ENCODE assay signal across 1 cellular context in genomic region chr16:81480856-81481821, GRCh38.
TF ChIP-seq lines count a peak whose summit lies in the region.

No MANE protein-coding gene starts in this region.

TF ChIP-seq in K562, 482 proteins besides CTCF, POLR2A, EP300 and RAD21 (continued from another document and continues in another):
- TF ChIP-seq BDP1 (IDR thresholded peaks at IDR 0.05; ENCODE audit: insufficient read depth, insufficient read length), result no peak
- TF ChIP-seq ZNF444 (CRISPR knock-in tag; IDR thresholded peaks at IDR 0.05), result peak; percentile 74; the same call in 1 of the 2 replicates
- TF ChIP-seq RBM14 (IDR thresholded peaks at IDR 0.05; ENCODE audit: borderline replicate concordance, insufficient read depth, low read depth, low read length), result no peak
- no peak for TF ChIP-seq HCFC1 (IDR thresholded peaks at IDR 0.05; ENCODE audit: low read depth, low read length)
- TF ChIP-seq MYNN (IDR thresholded peaks at IDR 0.05), result peak; percentile 95
- no peak for TF ChIP-seq MYNN (CRISPR knock-in tag; IDR thresholded peaks at IDR 0.05)
- no peak for TF ChIP-seq IRF1 (CRISPR knock-in tag; IDR thresholded peaks at IDR 0.05; ENCODE audit: borderline replicate concordance)
- no peak for TF ChIP-seq MXI1 (IDR thresholded peaks at IDR 0.05; ENCODE audit: low read depth, low read length)
- TF ChIP-seq HMGN3 (IDR thresholded peaks at IDR 0.05; ENCODE audit: borderline replicate concordance, extremely low read depth, insufficient read length, low read depth, low read length), result no peak
- TF ChIP-seq SMAD1 (IDR thresholded peaks at IDR 0.05; ENCODE audit: low read depth, low read length, partially characterized antibody), result no peak
- TF ChIP-seq POLR2H (tag; IDR thresholded peaks at IDR 0.05; ENCODE audit: low read depth), result no peak
- no peak for TF ChIP-seq RBM25 (IDR thresholded peaks at IDR 0.05; ENCODE audit: low read depth, low read length, severe bottlenecking)
- no peak; the same call in none of the 2 replicates for TF ChIP-seq NCOA1 (IDR thresholded peaks at IDR 0.05; ENCODE audit: low read depth)
- TF ChIP-seq RFX7 (CRISPR knock-in tag; IDR thresholded peaks at IDR 0.05), result no peak
- peak; percentile 91 for TF ChIP-seq EGR1 (conservative IDR thresholded peaks at IDR 0.05)
- no peak for TF ChIP-seq UBTF (IDR thresholded peaks at IDR 0.05; ENCODE audit: borderline replicate concordance in 1 of 2, low read depth in 2 of 2, low read length in 2 of 2)
- no peak for TF ChIP-seq SMC3 (conservative IDR thresholded peaks at IDR 0.05; ENCODE audit: insufficient read depth, low read depth, low read length)
- no peak for TF ChIP-seq ZNF780A (CRISPR knock-in tag; IDR thresholded peaks at IDR 0.05)
- no peak for TF ChIP-seq FIP1L1 (IDR thresholded peaks at IDR 0.05; ENCODE audit: low read depth, low read length, poor library complexity, severe bottlenecking)
- TF ChIP-seq RFX5 (IDR thresholded peaks at IDR 0.05; ENCODE audit: low read depth, low read length), result no peak
- no peak for TF ChIP-seq FOXP4 (CRISPR knock-in tag; IDR thresholded peaks at IDR 0.05; ENCODE audit: borderline replicate concordance)
- TF ChIP-seq ZNF217 (CRISPR knock-in tag; IDR thresholded peaks at IDR 0.05), result no peak
- TF ChIP-seq CCNT2 (IDR thresholded peaks at IDR 0.05; ENCODE audit: borderline replicate concordance, extremely low read depth, insufficient read length, low read depth, low read length), result peak; percentile 47
- TF ChIP-seq PATZ1 (CRISPR knock-in tag; IDR thresholded peaks at IDR 0.05; ENCODE audit: borderline replicate concordance), result no peak
- no peak for TF ChIP-seq ZNF785 (CRISPR knock-in tag; IDR thresholded peaks at IDR 0.05)
- TF ChIP-seq, protein P1, sequence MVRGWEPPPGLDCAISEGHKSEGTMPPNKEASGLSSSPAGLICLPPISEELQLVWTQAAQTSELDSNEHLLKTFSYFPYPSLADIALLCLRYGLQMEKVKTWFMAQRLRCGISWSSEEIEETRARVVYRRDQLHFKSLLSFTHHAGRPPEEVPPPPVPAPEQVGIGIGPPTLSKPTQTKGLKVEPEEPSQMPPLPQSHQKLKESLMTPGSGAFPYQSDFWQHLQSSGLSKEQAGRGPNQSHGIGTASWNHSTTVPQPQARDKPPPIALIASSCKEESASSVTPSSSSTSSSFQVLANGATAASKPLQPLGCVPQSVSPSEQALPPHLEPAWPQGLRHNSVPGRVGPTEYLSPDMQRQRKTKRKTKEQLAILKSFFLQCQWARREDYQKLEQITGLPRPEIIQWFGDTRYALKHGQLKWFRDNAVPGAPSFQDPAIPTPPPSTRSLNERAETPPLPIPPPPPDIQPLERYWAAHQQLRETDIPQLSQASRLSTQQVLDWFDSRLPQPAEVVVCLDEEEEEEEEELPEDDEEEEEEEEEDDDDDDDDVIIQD (CRISPR knock-in tag; IDR thresholded peaks at IDR 0.05), result no peak
- TF ChIP-seq, protein P2, sequence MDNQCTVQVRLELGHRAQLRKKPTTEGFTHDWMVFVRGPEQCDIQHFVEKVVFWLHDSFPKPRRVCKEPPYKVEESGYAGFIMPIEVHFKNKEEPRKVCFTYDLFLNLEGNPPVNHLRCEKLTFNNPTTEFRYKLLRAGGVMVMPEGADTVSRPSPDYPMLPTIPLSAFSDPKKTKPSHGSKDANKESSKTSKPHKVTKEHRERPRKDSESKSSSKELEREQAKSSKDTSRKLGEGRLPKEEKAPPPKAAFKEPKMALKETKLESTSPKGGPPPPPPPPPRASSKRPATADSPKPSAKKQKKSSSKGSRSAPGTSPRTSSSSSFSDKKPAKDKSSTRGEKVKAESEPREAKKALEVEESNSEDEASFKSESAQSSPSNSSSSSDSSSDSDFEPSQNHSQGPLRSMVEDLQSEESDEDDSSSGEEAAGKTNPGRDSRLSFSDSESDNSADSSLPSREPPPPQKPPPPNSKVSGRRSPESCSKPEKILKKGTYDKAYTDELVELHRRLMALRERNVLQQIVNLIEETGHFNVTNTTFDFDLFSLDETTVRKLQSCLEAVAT (IDR thresholded peaks at IDR 0.05), result no peak
- no peak for TF ChIP-seq FOXP1 (CRISPR knock-in tag; IDR thresholded peaks at IDR 0.05)
- no peak; the same call in 1 of the 2 replicates for TF ChIP-seq NFE2 (IDR thresholded peaks at IDR 0.05; ENCODE audit: low read depth)
- peak in 1 of 2 experiments; percentile 59; a peak in 2 of 4 replicates for TF ChIP-seq FOXA3 (CRISPR knock-in tag; conservative IDR thresholded peaks at IDR 0.05 in 1 of 2, IDR thresholded peaks at IDR 0.05 in 1 of 2)
- no peak for TF ChIP-seq ZNF3 (CRISPR knock-in tag; IDR thresholded peaks at IDR 0.05)
- no peak for TF ChIP-seq PHB2 (IDR thresholded peaks at IDR 0.05; ENCODE audit: low read depth)
- TF ChIP-seq NBN (IDR thresholded peaks at IDR 0.05; ENCODE audit: low read depth), result peak; percentile 64; the same call in 1 of the 2 replicates
- TF ChIP-seq ZNF253 (CRISPR knock-in tag; conservative IDR thresholded peaks at IDR 0.05), result no peak
- no peak for TF ChIP-seq U2AF2 (optimal IDR thresholded peaks at IDR 0.05; ENCODE audit: low read depth, low read length)
- peak; percentile 63 for TF ChIP-seq TCF3 (CRISPR knock-in tag; IDR thresholded peaks at IDR 0.05)
- no peak for TF ChIP-seq FOXM1 (IDR thresholded peaks at IDR 0.05; ENCODE audit: low read depth)
- TF ChIP-seq FOXM1 (CRISPR knock-in tag; IDR thresholded peaks at IDR 0.05; ENCODE audit: low read depth), result no peak
- no peak for TF ChIP-seq ZBTB1 (CRISPR knock-in tag; IDR thresholded peaks at IDR 0.05; ENCODE audit: borderline replicate concordance, low read depth)
- no peak for TF ChIP-seq ZNF75A (CRISPR knock-in tag; IDR thresholded peaks at IDR 0.05)
- TF ChIP-seq POLR2AphosphoS2 (IDR thresholded peaks at IDR 0.05; ENCODE audit: low read length), result no peak
- peak; percentile 39; the same call in 1 of the 2 replicates for TF ChIP-seq L3MBTL2 (IDR thresholded peaks at IDR 0.05)
- peak; percentile 50; the same call in 1 of the 2 replicates for TF ChIP-seq MTA1 (IDR thresholded peaks at IDR 0.05; ENCODE audit: borderline replicate concordance)
- no peak for TF ChIP-seq PHF20 (IDR thresholded peaks at IDR 0.05; ENCODE audit: partially characterized antibody)
- peak; percentile 61 to 70; a peak in 3 of 4 replicates for TF ChIP-seq NRF1 (conservative IDR thresholded peaks at IDR 0.05 in 1 of 2, IDR thresholded peaks at IDR 0.05 in 1 of 2)
- TF ChIP-seq, protein P3, sequence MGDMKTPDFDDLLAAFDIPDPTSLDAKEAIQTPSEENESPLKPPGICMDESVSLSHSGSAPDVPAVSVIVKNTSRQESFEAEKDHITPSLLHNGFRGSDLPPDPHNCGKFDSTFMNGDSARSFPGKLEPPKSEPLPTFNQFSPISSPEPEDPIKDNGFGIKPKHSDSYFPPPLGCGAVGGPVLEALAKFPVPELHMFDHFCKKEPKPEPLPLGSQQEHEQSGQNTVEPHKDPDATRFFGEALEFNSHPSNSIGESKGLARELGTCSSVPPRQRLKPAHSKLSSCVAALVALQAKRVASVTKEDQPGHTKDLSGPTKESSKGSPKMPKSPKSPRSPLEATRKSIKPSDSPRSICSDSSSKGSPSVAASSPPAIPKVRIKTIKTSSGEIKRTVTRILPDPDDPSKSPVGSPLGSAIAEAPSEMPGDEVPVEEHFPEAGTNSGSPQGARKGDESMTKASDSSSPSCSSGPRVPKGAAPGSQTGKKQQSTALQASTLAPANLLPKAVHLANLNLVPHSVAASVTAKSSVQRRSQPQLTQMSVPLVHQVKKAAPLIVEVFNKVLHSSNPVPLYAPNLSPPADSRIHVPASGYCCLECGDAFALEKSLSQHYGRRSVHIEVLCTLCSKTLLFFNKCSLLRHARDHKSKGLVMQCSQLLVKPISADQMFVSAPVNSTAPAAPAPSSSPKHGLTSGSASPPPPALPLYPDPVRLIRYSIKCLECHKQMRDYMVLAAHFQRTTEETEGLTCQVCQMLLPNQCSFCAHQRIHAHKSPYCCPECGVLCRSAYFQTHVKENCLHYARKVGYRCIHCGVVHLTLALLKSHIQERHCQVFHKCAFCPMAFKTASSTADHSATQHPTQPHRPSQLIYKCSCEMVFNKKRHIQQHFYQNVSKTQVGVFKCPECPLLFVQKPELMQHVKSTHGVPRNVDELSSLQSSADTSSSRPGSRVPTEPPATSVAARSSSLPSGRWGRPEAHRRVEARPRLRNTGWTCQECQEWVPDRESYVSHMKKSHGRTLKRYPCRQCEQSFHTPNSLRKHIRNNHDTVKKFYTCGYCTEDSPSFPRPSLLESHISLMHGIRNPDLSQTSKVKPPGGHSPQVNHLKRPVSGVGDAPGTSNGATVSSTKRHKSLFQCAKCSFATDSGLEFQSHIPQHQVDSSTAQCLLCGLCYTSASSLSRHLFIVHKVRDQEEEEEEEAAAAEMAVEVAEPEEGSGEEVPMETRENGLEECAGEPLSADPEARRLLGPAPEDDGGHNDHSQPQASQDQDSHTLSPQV (IDR thresholded peaks at IDR 0.05), result peak; percentile 95
- TF ChIP-seq ZFP36 (IDR thresholded peaks at IDR 0.05; ENCODE audit: low read depth, low read length, partially characterized antibody), result peak; percentile 47
- no peak; a peak in 2 of 4 replicates for TF ChIP-seq TRIM24 (IDR thresholded peaks at IDR 0.05)
- no peak for TF ChIP-seq CHD4 (IDR thresholded peaks at IDR 0.05; ENCODE audit: insufficient read depth, insufficient replicate concordance, low read depth, low read length, poor library complexity, severe bottlenecking)
- peak; percentile 57 for TF ChIP-seq NCOR1 (IDR thresholded peaks at IDR 0.05)
- no peak for TF ChIP-seq RNF219 (CRISPR knock-in tag; IDR thresholded peaks at IDR 0.05)
- TF ChIP-seq, protein P4, sequence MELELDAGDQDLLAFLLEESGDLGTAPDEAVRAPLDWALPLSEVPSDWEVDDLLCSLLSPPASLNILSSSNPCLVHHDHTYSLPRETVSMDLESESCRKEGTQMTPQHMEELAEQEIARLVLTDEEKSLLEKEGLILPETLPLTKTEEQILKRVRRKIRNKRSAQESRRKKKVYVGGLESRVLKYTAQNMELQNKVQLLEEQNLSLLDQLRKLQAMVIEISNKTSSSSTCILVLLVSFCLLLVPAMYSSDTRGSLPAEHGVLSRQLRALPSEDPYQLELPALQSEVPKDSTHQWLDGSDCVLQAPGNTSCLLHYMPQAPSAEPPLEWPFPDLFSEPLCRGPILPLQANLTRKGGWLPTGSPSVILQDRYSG (tag; conservative IDR thresholded peaks at IDR 0.05; ENCODE audit: low read depth), result no peak
